8 cellular contexts compared by ENCODE assay signal in the genomic region with DNA sequence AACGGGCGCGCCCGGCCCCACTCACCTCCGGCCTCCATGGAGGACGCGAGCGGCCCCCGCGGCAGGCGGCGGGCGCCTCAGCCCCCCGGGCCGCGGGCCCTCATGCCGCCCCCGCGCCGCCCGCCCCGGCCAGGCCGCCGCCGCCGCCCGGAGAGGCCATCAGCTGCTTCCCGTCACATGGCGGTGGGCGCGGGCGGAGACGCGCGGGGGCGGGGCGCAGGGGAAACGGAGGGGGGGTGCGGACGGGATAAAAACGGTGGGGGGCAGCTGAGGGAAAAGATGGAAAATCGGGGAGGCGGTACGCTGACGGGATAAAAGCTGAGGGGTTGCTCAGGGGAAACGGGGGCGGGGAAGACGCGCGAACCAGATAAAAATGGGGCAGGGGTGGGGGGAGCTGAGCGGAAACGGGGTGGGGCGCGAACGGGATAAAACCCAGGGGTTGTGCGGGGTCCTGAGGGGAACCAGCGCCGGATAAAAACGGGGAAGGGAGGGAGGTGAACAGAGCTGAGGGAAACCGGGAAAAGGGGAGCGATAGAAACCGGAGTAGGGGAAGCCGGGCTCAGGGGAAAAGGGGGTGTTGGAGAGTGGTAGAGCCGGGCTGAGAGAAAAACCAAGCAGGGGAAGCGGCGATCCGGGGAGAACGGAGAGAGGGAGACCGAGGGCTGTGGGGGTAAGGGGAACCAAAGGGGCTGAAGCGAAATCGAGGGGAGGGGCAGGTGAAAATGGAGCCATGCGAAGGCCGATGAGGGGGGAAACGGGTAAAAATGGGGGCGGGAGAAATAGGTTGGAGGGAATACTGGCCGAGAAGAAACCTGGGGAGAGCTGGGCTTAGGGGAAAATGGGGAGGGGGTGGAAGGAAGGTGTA. TPM values are rescaled to one million over a fixed set of nuclear protein-coding genes. Genes with fewer than 3 reads are reported as not detected.
A peak's percentile ranks its signal among the peaks of the same experiment; 100 is the strongest.
DNase-seq lines count a peak whose midpoint lies in the region; ATAC-seq, FAIRE-seq and TF ChIP-seq lines count a peak whose summit lies in the region.

Gene WSB2 (minus strand): TSS at position 169 of the 865 bp plus-strand sequence. CDS start 131 bp downstream, at position 38.

- H3K9me3 Mint-ChIP-seq in CD4-positive, alpha-beta T cell, result no peaks in the 10 kb centered on the region

- intact Hi-C loops in CD4-positive, alpha-beta T cell (cut with DNase I, micrococcal nuclease), result loop anchor here in 1 of 2 experiments (5.0 kb wide), 2 partner anchors 76 to 316 kb away; partner anchors contain the start of genes PEBP1 and SUDS3
- intact Hi-C loops in spleen (cut with DNase I; ENCODE audit: low total_unique reads), result no loop called here

- H3K4me1 ChIP-seq in keratinocyte (ENCODE audit: control insufficient read depth, extremely low read depth, insufficient read depth, low read length) (peaks cover 19% of the 10 kb centered on the region), spleen (peaks cover 19 to 90% (median 59%) of the 10 kb centered on the region in 6 donors)

- H3K4me3 ChIP-seq in keratinocyte (ENCODE audit: control insufficient read depth in 2 of 3, extremely low read depth in 1 of 3, insufficient read depth in 2 of 3, low read depth in 1 of 3, low read length in 3 of 3) (peak within 1 kb of the TSS; percentile 73 to 90 (median 88)), spleen (peak within 1 kb of the TSS; percentile 41 to 85 (median 64))

- H3K4me3 Mint-ChIP-seq in CD4-positive, alpha-beta T cell, result peak within 1 kb of the TSS; percentile 99

- peaks cover 24% of the 10 kb centered on the region for H3K36me3 Mint-ChIP-seq in CD4-positive, alpha-beta T cell (ENCODE audit: low read depth)

- H3K27ac ChIP-seq in CD4-positive, alpha-beta T cell (ENCODE audit: low read depth, low read length), result peak within 1 kb of the TSS; percentile 61
- peak within 1 kb of the TSS; percentile 84 for H3K27ac ChIP-seq in keratinocyte (ENCODE audit: control insufficient read depth, insufficient read depth, low read length)
- H3K27ac ChIP-seq in spleen, result peak within 1 kb of the TSS; percentile 75 to 97 (median 93)

- peaks cover 51% of the 10 kb centered on the region for H3K4me1 Mint-ChIP-seq in CD4-positive, alpha-beta T cell (ENCODE audit: low read depth)

- CTCF ChIA-PET in CD4-positive, alpha-beta T cell (lab: Charles Lee), result interaction anchor here (0.7 to 1.7 kb wide), 2 partner anchors 96 to 315 kb away, joined by 3 to 7 read pairs; partner anchors contain the start of gene SUDS3

- TF ChIP-seq CTCF in CD4-positive, alpha-beta T cell (IDR thresholded peaks at IDR 0.05), result no peak
- no peak for TF ChIP-seq CTCF in keratinocyte (optimal IDR thresholded peaks at IDR 0.05 in 1 of 3, IDR thresholded peaks at IDR 0.05 in 1 of 3, conservative IDR thresholded peaks at IDR 0.05 in 1 of 3; ENCODE audit: extremely low read depth in 1 of 3, insufficient read depth in 2 of 3, low read length in 3 of 3)
- no peak for TF ChIP-seq CTCF in spleen (IDR thresholded peaks at IDR 0.05 in 8 of 11, conservative IDR thresholded peaks at IDR 0.05 in 3 of 11)

- peak within 1 kb of the TSS; percentile 99 for H3K4me2 ChIP-seq in keratinocyte (ENCODE audit: control insufficient read depth, extremely low read depth, insufficient read depth, low read depth, low read length)

- FAIRE-seq in keratinocyte (lab: Jason Lieb, UNC), result no peak

- peak within 1 kb of the TSS; percentile 91 for H3K9ac ChIP-seq in keratinocyte (ENCODE audit: control insufficient read depth, extremely low read depth, insufficient read depth, low read length)

- no peaks in the 10 kb centered on the region for H3K27me3 ChIP-seq in CD4-positive, alpha-beta T cell (ENCODE audit: control insufficient read depth, insufficient read depth, low read length)
- H3K27me3 ChIP-seq in keratinocyte (ENCODE audit: control insufficient read depth, extremely low read depth, insufficient read depth, low read length), result no peaks in the 10 kb centered on the region
- H3K27me3 ChIP-seq in spleen (replicated peaks in 1 of 7), result no peaks in the 10 kb centered on the region

- peak; percentile 16 to 61 (median 40) for DNase-seq in CD4-positive, alpha-beta T cell
- DNase-seq in NCI-H1092 treated with DMSO at 0.1 percent for 48 hours (lab: John Stamatoyannopoulos, UW) (peak; percentile 57), cerebellum (ENCODE audit: low spot score) (peak; percentile 83), keratinocyte (ENCODE audit: low read depth, low spot score) (no peak), spleen (peak; percentile 93), middle frontal gyrus (ENCODE audit: extremely low spot score, low spot score) (no peak)
- peak; percentile 30 for DNase-seq in activated CD4-positive, alpha-beta T cell treated with anti-CD3 and anti-CD28 coated beads for 1 hour

- no peak for TF ChIP-seq POLR2A in spleen (IDR thresholded peaks at IDR 0.05)

- H3K79me2 ChIP-seq in keratinocyte (ENCODE audit: control insufficient read depth, insufficient read depth, low read length), result peaks cover 34% of the 10 kb centered on the region

- ATAC-seq in CD4-positive, alpha-beta T cell (ENCODE audit: poor library complexity), result peak; percentile 41
- peak; percentile 29 for ATAC-seq in GM21528 (IDR thresholded peaks at IDR 0.05; ENCODE audit: low FRiP score, unreplicated experiment)

- dilution Hi-C loops in keratinocyte (cut with MboI; ENCODE audit: extremely low pct_ligation_motif_present, low sequenced_read_pairs), result no loop called here

- peak within 1 kb of the TSS; percentile 84 for H2AFZ ChIP-seq in keratinocyte (ENCODE audit: control insufficient read depth, low read length)

- H3K27me3 Mint-ChIP-seq in CD4-positive, alpha-beta T cell, result peaks cover 4% of the 10 kb centered on the region

- H3K27ac Mint-ChIP-seq in CD4-positive, alpha-beta T cell, result peak within 1 kb of the TSS; percentile 90

- H3K36me3 ChIP-seq in keratinocyte (ENCODE audit: control insufficient read depth in 2 of 2, extremely low read depth in 1 of 2, insufficient read depth in 2 of 2, low read length in 2 of 2), result peaks cover 0 to 1% of the 10 kb centered on the region in 2 experiments
- H3K36me3 ChIP-seq in spleen, result no peaks in the 10 kb centered on the region

- WGBS in spleen, 5 donors, result 1% methylated on average over 46 to 75 of the region's 76 CpGs

- no peaks in the 10 kb centered on the region for H4K20me1 ChIP-seq in keratinocyte (ENCODE audit: control insufficient read depth, extremely low read depth, insufficient read depth, low read length)

- POLR2A ChIA-PET in CD4-positive, alpha-beta T cell (lab: Charles Lee), result interaction anchor here (0.9 to 2.6 kb wide), 6 partner anchors 13 to 312 kb away, joined by 3 to 28 read pairs (median 4); partner anchors contain the start of genes PEBP1, RFC5 and TAOK3

- H3K9me3 ChIP-seq in CD4-positive, alpha-beta T cell (ENCODE audit: control insufficient read depth, low read length), result no peaks in the 10 kb centered on the region
- no peaks in the 10 kb centered on the region for H3K9me3 ChIP-seq in keratinocyte (ENCODE audit: control insufficient read depth, low read depth, low read length)
- H3K9me3 ChIP-seq in spleen, result no peaks in the 10 kb centered on the region

- H3K9me1 ChIP-seq in keratinocyte (ENCODE audit: control insufficient read depth, extremely low read depth, insufficient read depth, low read length), result no peaks in the 10 kb centered on the region

RNA-seq across cellular contexts. Expression of gene WSB2, which starts in this region (rescaled TPM):
- total RNA-seq in CD4-positive, alpha-beta T cell, result 10 to 100 TPM; 12.0 to 13.4 TPM
- total RNA-seq in cerebellum (182 TPM), spleen (10 to 100 TPM; 33.1 to 63.2 (median 48.9) TPM)
- polyA plus RNA-seq in keratinocyte (83.2 to 145 TPM (median 84.0 TPM) in 3 replicates), spleen (10 to 100 TPM; 14.4 to 25.3 (median 18.6) TPM)
- polyA plus RNA-seq in keratinocyte (2011; ENCODE audit: low read depth), result 41.1 TPM
- polyA plus RNA-seq in keratinocyte (2011; cell fraction: cytosol; rRNA removed), result 126 and 127 TPM in 2 replicates
- 43.2 and 44.1 TPM in 2 replicates for polyA plus RNA-seq in keratinocyte (2011; cell fraction: nucleus; rRNA removed)
- polyA plus RNA-seq in keratinocyte (2012; ENCODE audit: low replicate concordance), result 46.5 and 80.6 TPM in 2 replicates
- 232 to 330 TPM (median 279 TPM) in 3 replicates for polyA minus RNA-seq in keratinocyte
- polyA minus RNA-seq in keratinocyte (2011; cell fraction: cytosol; rRNA and poly(A)+ RNA removed), result 205 TPM
- polyA minus RNA-seq in keratinocyte (2011; cell fraction: nucleus; rRNA and poly(A)+ RNA removed), result 26.1 and 63.4 TPM in 2 replicates

Comparison
In these comparisons a context has a peak if more than half of its experiments do, and no peak if none do; other contexts are left out.
1. DNase-seq: peak in CD4-positive, alpha-beta T cell (10 of 10), NCI-H1092 treated with DMSO at 0.1 percent for 48 hours (single experiment), activated CD4-positive, alpha-beta T cell treated with anti-CD3 and anti-CD28 coated beads for 1 hour (single experiment), cerebellum (single experiment) and spleen (single experiment); none in keratinocyte (single experiment) and middle frontal gyrus (single experiment).
2. Peak in every context shown above with its lines, with median percentiles within 50 percentile points of each other: H3K27ac ChIP-seq.